ENCODE assay signal across 1 cellular context in genomic region chr5:138837160-138837559, GRCh38.
TF ChIP-seq lines count a peak whose summit lies in the region.

No MANE protein-coding gene starts in this region.

TF ChIP-seq in HepG2, 621 proteins besides CTCF, POLR2A, EP300 and RAD21 (continued from another document):
- no peak for TF ChIP-seq CEBPZ (IDR thresholded peaks at IDR 0.05; ENCODE audit: low read length)
- no peak for TF ChIP-seq ZNF660 (CRISPR knock-in tag; IDR thresholded peaks at IDR 0.05; ENCODE audit: borderline replicate concordance, low read depth)
